15 cellular contexts compared by ENCODE assay signal in the genomic region with DNA sequence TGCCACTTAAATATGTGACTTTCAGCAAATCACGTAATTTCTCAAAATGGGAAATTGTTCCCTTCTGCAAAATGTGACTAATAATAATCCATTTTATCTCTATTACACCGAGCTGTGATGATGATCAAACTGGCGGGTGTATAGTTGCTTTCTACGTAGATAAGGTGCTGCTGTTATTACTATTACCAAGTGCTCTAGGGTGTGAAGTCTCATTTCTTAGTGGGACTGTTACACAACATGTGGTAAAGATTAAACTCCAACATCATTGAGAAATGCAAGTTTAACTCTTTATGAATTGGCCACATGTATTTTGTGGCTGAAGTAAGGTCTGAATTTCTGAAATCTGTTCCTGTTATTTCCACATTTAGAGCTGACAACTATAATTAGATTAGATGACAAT.
DNase-seq lines count a peak whose midpoint lies in the region; ATAC-seq and TF ChIP-seq lines count a peak whose summit lies in the region.
"Had no signal": no experiment of that assay in that cellular context is flagged by ENCODE, and none has a peak within 500 bp of the region (broad histone marks: within the 10 kb centered on the region; RNA-seq: fewer than 3 reads in every experiment).

No MANE protein-coding gene starts in this region.

- TF ChIP-seq CTCF in GM13976 (IDR thresholded peaks at IDR 0.05; ENCODE audit: borderline replicate concordance, control extremely low read depth, extremely low read depth, insufficient read depth, missing control alignments), result no peak

- no peak for ATAC-seq in GM19455 (IDR thresholded peaks at IDR 0.05; ENCODE audit: unreplicated experiment)
- ATAC-seq: Right ventricle myocardium inferior had no signal

- peak; percentile 18 for DNase-seq in GM03348 (ENCODE audit: low spot score)
- peak; percentile 89 for DNase-seq in NOMO-1 treated with DMSO at 0.1 percent for 48 hours (lab: John Stamatoyannopoulos, UW; ENCODE audit: unreplicated experiment)
- peak; percentile 71 for DNase-seq in amniotic epithelial cell (ENCODE audit: low read depth)
- DNase-seq in iris pigment epithelial cell (ENCODE audit: low read depth), result peak; percentile 9
- DNase-seq in GM13976 (ENCODE audit: low spot score), result no peak
- DNase-seq in UCSD-AML1 (lab: John Stamatoyannopoulos, UW; ENCODE audit: unreplicated experiment), result no peak
- no peak for DNase-seq in NCI-H526 treated with DMSO at 0.1 percent for 48 hours (lab: John Stamatoyannopoulos, UW)
- DNase-seq: C1 segment of cervical spinal cord, Karpas-422, NCI-H1105, NCI-H1694 treated with DMSO at 0.1 percent for 48 hours, NCI-H345, NCI-H524 treated with DMSO at 0.1 percent for 48 hours had no signal

- in situ Hi-C loops in GM13976 (cut with MboI; ENCODE audit: low sequenced_read_pairs, unreplicated experiment), result no loop called here

Comparison
In these comparisons a context has a peak if more than half of its experiments do, and no peak if none do; other contexts are left out.
1. DNase-seq: peak in GM03348 (single experiment), NOMO-1 treated with DMSO at 0.1 percent for 48 hours (single experiment), amniotic epithelial cell (single experiment) and iris pigment epithelial cell (single experiment); none in GM13976 (single experiment), UCSD-AML1 (single experiment) and NCI-H526 treated with DMSO at 0.1 percent for 48 hours (single experiment).